In genomic region chr6:52664185-52664990, GRCh38 we compare ENCODE assay signal across 8 cellular contexts. TPM values are rescaled to one million over a fixed set of nuclear protein-coding genes. Genes with fewer than 3 reads are reported as not detected.
DNase-seq lines count a peak whose midpoint lies in the region; ATAC-seq and TF ChIP-seq lines count a peak whose summit lies in the region.

No MANE protein-coding gene starts in this region.

- no peaks in the 10 kb centered on the region for H3K9me3 Mint-ChIP-seq in activated T-cell treated with anti-CD3 and anti-CD28 coated beads, Interleukin-2, amount 50 U/mL, for 4 hours
- H3K9me3 Mint-ChIP-seq in stimulated activated naive B cell treated with anti-CD40 and anti-IgM and Interleukin-4, amounts not matched to agents 10 μg/mL and 1 μg/mL and 100 μg/mL, for 72 hours, result no peaks in the 10 kb centered on the region

- H3K27me3 ChIP-seq in OCI-LY3 (ENCODE audit: low read depth, low read length) (no peaks in the 10 kb centered on the region), muscle layer of duodenum (ENCODE audit: low read depth, low read length) (no peaks in the 10 kb centered on the region)

- peak overlapping the region; percentile 88 for H2AFZ ChIP-seq in OCI-LY3 (ENCODE audit: low read depth, low read length)

- H3K4me1 ChIP-seq in OCI-LY3 (ENCODE audit: low read length), result peaks cover 51% of the 10 kb centered on the region
- H3K4me1 ChIP-seq in muscle layer of duodenum (ENCODE audit: control insufficient read depth in 1 of 2, insufficient read depth in 2 of 2, low read length in 2 of 2), result peaks cover 9 to 13% of the 10 kb centered on the region in 2 donors

- no peaks in the 10 kb centered on the region for H3K27me3 Mint-ChIP-seq in activated T-cell treated with anti-CD3 and anti-CD28 coated beads, Interleukin-2, amount 50 U/mL, for 4 hours (ENCODE audit: low read depth)
- no peaks in the 10 kb centered on the region for H3K27me3 Mint-ChIP-seq in stimulated activated naive B cell treated with anti-CD40 and anti-IgM and Interleukin-4, amounts not matched to agents 10 μg/mL and 1 μg/mL and 100 μg/mL, for 72 hours

- peak overlapping the region; percentile 97 for H3K4me2 ChIP-seq in OCI-LY3 (ENCODE audit: low read length)

- DNase-seq in DMS79 (lab: John Stamatoyannopoulos, UW), result peak; percentile 94
- DNase-seq in HuH-7.5 (ENCODE audit: low spot score), result peak; percentile 87
- DNase-seq in activated T-cell treated with anti-CD3 and anti-CD28 coated beads, Interleukin-2, amount 50 U/mL, for 4 hours, result peak; percentile 16
- peak; percentile 92 for DNase-seq in fibroblast of gingiva (ENCODE audit: low read depth)
- peak; percentile 76 for DNase-seq in stimulated activated naive B cell treated with anti-CD40 and anti-IgM and Interleukin-4, amounts not matched to agents 10 μg/mL and 1 μg/mL and 100 μg/mL, for 72 hours

- H3K4me3 ChIP-seq in OCI-LY3 (ENCODE audit: low read length), result peak overlapping the region; percentile 86
- H3K4me3 ChIP-seq in muscle layer of duodenum (ENCODE audit: low read depth in 1 of 2, low read length in 2 of 2), result peak overlapping the region; percentile 71 to 92

- ATAC-seq in GM21619 (IDR thresholded peaks at IDR 0.05; ENCODE audit: unreplicated experiment), result peak; percentile 89
- peak; percentile 98 for ATAC-seq in activated T-cell treated with anti-CD3 and anti-CD28 coated beads, Interleukin-2, amount 50 U/mL, for 4 hours
- ATAC-seq in stimulated activated naive B cell treated with anti-CD40 and anti-IgM and Interleukin-4, amounts not matched to agents 10 μg/mL and 1 μg/mL and 100 μg/mL, for 72 hours (replicated peaks), result peak; percentile 93

- no peaks in the 10 kb centered on the region for H4K20me1 ChIP-seq in OCI-LY3 (ENCODE audit: insufficient read depth, low read length)

- H3K79me2 ChIP-seq in OCI-LY3 (ENCODE audit: low read length), result peaks cover 28% of the 10 kb centered on the region

- no peaks in the 10 kb centered on the region for H3K36me3 Mint-ChIP-seq in activated T-cell treated with anti-CD3 and anti-CD28 coated beads, Interleukin-2, amount 50 U/mL, for 4 hours (ENCODE audit: insufficient read depth)
- H3K36me3 Mint-ChIP-seq in stimulated activated naive B cell treated with anti-CD40 and anti-IgM and Interleukin-4, amounts not matched to agents 10 μg/mL and 1 μg/mL and 100 μg/mL, for 72 hours, result no peaks in the 10 kb centered on the region

- H3K36me3 ChIP-seq in OCI-LY3 (replicated peaks; ENCODE audit: low read depth, low read length) (peaks cover 21% of the 10 kb centered on the region), muscle layer of duodenum (ENCODE audit: control insufficient read depth in 1 of 2, insufficient read depth in 2 of 2, low read length in 2 of 2) (no peaks in the 10 kb centered on the region)

- no peak for TF ChIP-seq CTCF in OCI-LY3 (IDR thresholded peaks at IDR 0.05; ENCODE audit: low read depth, low read length)

- no peaks in the 10 kb centered on the region for H3K9me3 ChIP-seq in OCI-LY3 (ENCODE audit: insufficient read depth, low read length)
- H3K9me3 ChIP-seq in muscle layer of duodenum (ENCODE audit: control insufficient read depth in 1 of 2, low read length in 2 of 2), result no peaks in the 10 kb centered on the region

- H3K9ac ChIP-seq in OCI-LY3 (ENCODE audit: low read length), result peak overlapping the region; percentile 84

- H3K4me3 Mint-ChIP-seq in activated T-cell treated with anti-CD3 and anti-CD28 coated beads, Interleukin-2, amount 50 U/mL, for 4 hours, result no peak overlapping the region
- H3K4me3 Mint-ChIP-seq in stimulated activated naive B cell treated with anti-CD40 and anti-IgM and Interleukin-4, amounts not matched to agents 10 μg/mL and 1 μg/mL and 100 μg/mL, for 72 hours, result no peak overlapping the region

- peak overlapping the region; percentile 59 for H3K27ac ChIP-seq in OCI-LY3 (ENCODE audit: low read length)
- peak overlapping the region; percentile 59 for H3K27ac ChIP-seq in muscle layer of duodenum (ENCODE audit: low read length)

- no peaks in the 10 kb centered on the region for H3K4me1 Mint-ChIP-seq in activated T-cell treated with anti-CD3 and anti-CD28 coated beads, Interleukin-2, amount 50 U/mL, for 4 hours (ENCODE audit: low read depth)
- H3K4me1 Mint-ChIP-seq in stimulated activated naive B cell treated with anti-CD40 and anti-IgM and Interleukin-4, amounts not matched to agents 10 μg/mL and 1 μg/mL and 100 μg/mL, for 72 hours, result peaks cover 9 to 23% of the 10 kb centered on the region in 2 donors

- H3K27ac Mint-ChIP-seq in stimulated activated naive B cell treated with anti-CD40 and anti-IgM and Interleukin-4, amounts not matched to agents 10 μg/mL and 1 μg/mL and 100 μg/mL, for 72 hours, result no peak overlapping the region

RNA-seq across cellular contexts. Expression of gene TMEM14A, which starts 6.5 kb away (rescaled TPM):
- 1 to 10 TPM; 6.6 to 9.7 (median 6.7) TPM for total RNA-seq in activated T-cell treated with anti-CD3 and anti-CD28 coated beads, Interleukin-2, amount 50 U/mL, for 4 hours

Comparison
In these comparisons a context has a peak if more than half of its experiments do, and no peak if none do; other contexts are left out.
1. Peak in every context shown above with its lines: DNase-seq, ATAC-seq, H3K4me3 ChIP-seq and H3K27ac ChIP-seq.
2. DNase-seq: peak in every context shown above with its lines; median percentile 94 in DMS79; 92 in fibroblast of gingiva; 87 in HuH-7.5; 76 in stimulated activated naive B cell treated with anti-CD40 and anti-IgM and Interleukin-4, amounts not matched to agents 10 μg/mL and 1 μg/mL and 100 μg/mL, for 72 hours; 16 in activated T-cell treated with anti-CD3 and anti-CD28 coated beads, Interleukin-2, amount 50 U/mL, for 4 hours.